ENCODE assay signal across 26 cellular contexts in the genomic region with DNA sequence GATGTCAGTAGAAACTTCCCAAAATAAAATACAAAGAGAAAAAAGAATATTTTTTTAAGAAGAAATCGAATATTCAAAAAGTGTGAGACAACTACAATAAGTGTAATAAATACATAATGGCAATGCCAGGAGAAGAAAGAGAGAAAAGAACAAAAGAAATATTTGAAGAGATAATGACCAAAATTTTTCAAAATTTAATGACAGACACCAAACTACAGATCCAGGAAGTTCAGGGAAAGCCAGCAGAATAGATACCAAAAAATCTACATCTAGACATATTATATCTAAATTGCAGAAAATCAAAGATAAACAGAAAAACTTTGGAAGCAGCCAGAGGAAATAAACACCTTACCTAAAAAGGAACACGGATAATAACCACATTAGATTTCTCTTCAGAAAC.
"Had no signal": no experiment of that assay in that cellular context is flagged by ENCODE, and none has a peak within 500 bp of the region (broad histone marks: within the 10 kb centered on the region; RNA-seq: fewer than 3 reads in every experiment).

No MANE protein-coding gene starts in this region.

- H3K4me3 Mint-ChIP-seq: dendritic cell treated with granulocyte-macrophage colony-stimulating factor and Interleukin-4, amounts not matched to agents 40 ng/mL and 50 ng/mL, for 4 days; effector memory CD8-positive, alpha-beta T cell; endodermal cell; mesothelial cell of epicardium; naive B cell had no signal

- H3K4me3 ChIP-seq: colonic mucosa, esophagus squamous epithelium, gastrocnemius medialis, heart right ventricle, left lung, lower lobe of right lung, mucosa of descending colon had no signal

- H3K4me1 ChIP-seq: colonic mucosa, esophagus squamous epithelium, gastrocnemius medialis, heart right ventricle, left lung, lower lobe of right lung had no signal

- DNase-seq: colonic mucosa; cortex of kidney; effector CD8-positive, alpha-beta T cell; effector memory CD8-positive, alpha-beta T cell; endodermal cell; erythroblast; esophagus squamous epithelium; foreskin fibroblast; foreskin melanocyte; gastrocnemius medialis; glutamatergic neuron; head of caudate nucleus; heart right ventricle; hippocampal formation; islet precursor cell; left cardiac atrium; left lung; left ventricle myocardium superior; lower lobe of right lung; mesenchymal stem cell; mucosa of descending colon; naive B cell had no signal

- ATAC-seq: effector memory CD8-positive, alpha-beta T cell; esophagus mucosa; gastrocnemius medialis; heart right ventricle; left cardiac atrium; left lung; left ventricle myocardium superior; lower lobe of right lung; mucosa of descending colon had no signal

- H3K9me3 Mint-ChIP-seq: dendritic cell treated with granulocyte-macrophage colony-stimulating factor and Interleukin-4, amounts not matched to agents 40 ng/mL and 50 ng/mL, for 4 days; naive B cell had no signal

- H3K36me3 ChIP-seq: colonic mucosa, esophagus squamous epithelium, gastrocnemius medialis, heart right ventricle, left lung, lower lobe of right lung had no signal

- H3K27me3 Mint-ChIP-seq: effector memory CD8-positive, alpha-beta T cell had no signal

- H3K36me3 Mint-ChIP-seq: naive B cell had no signal

- H3K27ac Mint-ChIP-seq: dendritic cell treated with granulocyte-macrophage colony-stimulating factor and Interleukin-4, amounts not matched to agents 40 ng/mL and 50 ng/mL, for 4 days; effector memory CD8-positive, alpha-beta T cell; endodermal cell; mesothelial cell of epicardium; naive B cell had no signal

- H3K27me3 ChIP-seq: colonic mucosa, esophagus squamous epithelium, gastrocnemius medialis, left lung had no signal

- H3K4me1 Mint-ChIP-seq: naive B cell had no signal

- H3K9me3 ChIP-seq: colonic mucosa, esophagus squamous epithelium, gastrocnemius medialis, heart right ventricle, left lung, lower lobe of right lung, mucosa of descending colon had no signal

- H3K27ac ChIP-seq: colonic mucosa, epithelial cell of prostate, esophagus squamous epithelium, gastrocnemius medialis, heart right ventricle, left lung, lower lobe of right lung had no signal
